9 cellular contexts compared by ENCODE assay signal in the genomic region with DNA sequence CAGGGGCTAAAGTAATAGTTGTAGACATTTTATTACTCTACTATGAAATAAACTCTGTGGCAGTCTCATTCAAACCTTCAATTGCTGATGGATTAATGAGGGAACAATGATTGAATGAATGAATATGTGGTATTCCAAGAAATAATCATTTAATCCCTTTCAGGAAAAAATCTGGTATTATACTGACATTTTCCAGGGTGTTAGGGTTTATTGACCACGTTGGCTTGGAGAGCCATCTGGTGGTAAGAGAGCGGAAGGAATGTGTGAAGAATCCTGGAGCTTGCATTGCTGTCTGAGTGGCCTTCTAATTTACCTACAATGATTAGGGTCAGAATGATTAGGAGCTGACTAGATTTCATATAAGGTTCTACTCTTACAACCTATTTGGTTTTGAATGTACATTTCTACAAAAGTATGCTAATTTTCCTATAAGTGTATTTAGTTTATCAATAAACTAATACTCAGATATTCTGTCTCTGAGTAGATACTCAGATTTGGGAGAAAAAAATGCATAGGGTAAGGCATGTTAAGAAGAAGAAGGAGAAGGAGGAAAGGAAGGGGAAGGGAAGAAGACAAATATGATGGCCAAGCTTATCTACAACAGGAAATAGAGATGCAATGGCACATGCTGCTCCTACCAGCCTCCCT.
DNase-seq lines count a peak whose midpoint lies in the region; ATAC-seq, FAIRE-seq and TF ChIP-seq lines count a peak whose summit lies in the region.
"Had no signal": no experiment of that assay in that cellular context is flagged by ENCODE, and none has a peak within 500 bp of the region (broad histone marks: within the 10 kb centered on the region; RNA-seq: fewer than 3 reads in every experiment).

No MANE protein-coding gene starts in this region.

- DNase-seq in GM13976 (ENCODE audit: low spot score) (no peak), RKO (ENCODE audit: low spot score) (peak; percentile 47), glomerular endothelial cell (ENCODE audit: extremely low read depth, low read depth, low spot score) (peak; percentile 41), 8988T (no peak)
- DNase-seq: activated CD4-positive, alpha-beta T cell treated with anti-CD3 and anti-CD28 coated beads, Interleukin-2, amount 50 U/mL, for 4 hours had no signal

- ATAC-seq in GM21526 (IDR thresholded peaks at IDR 0.05; ENCODE audit: low FRiP score, unreplicated experiment) (no peak), GM19463 (IDR thresholded peaks at IDR 0.05; ENCODE audit: unreplicated experiment) (no peak), HG03342 (IDR thresholded peaks at IDR 0.05; ENCODE audit: unreplicated experiment) (no peak)

- peak; percentile 66 for FAIRE-seq in A204.1 (lab: Jason Lieb, UNC)

- TF ChIP-seq CTCF in GM13976 (IDR thresholded peaks at IDR 0.05; ENCODE audit: borderline replicate concordance, control extremely low read depth, extremely low read depth, insufficient read depth, missing control alignments): peak; percentile 32

- in situ Hi-C loops in GM13976 (cut with MboI; ENCODE audit: low sequenced_read_pairs, unreplicated experiment): no loop called here

Comparison
In these comparisons a context has a peak if more than half of its experiments do, and no peak if none do; other contexts are left out.
1. DNase-seq: peak in RKO (single experiment) and glomerular endothelial cell (single experiment); none in GM13976 (single experiment) and 8988T (single experiment).